In the genomic region with DNA sequence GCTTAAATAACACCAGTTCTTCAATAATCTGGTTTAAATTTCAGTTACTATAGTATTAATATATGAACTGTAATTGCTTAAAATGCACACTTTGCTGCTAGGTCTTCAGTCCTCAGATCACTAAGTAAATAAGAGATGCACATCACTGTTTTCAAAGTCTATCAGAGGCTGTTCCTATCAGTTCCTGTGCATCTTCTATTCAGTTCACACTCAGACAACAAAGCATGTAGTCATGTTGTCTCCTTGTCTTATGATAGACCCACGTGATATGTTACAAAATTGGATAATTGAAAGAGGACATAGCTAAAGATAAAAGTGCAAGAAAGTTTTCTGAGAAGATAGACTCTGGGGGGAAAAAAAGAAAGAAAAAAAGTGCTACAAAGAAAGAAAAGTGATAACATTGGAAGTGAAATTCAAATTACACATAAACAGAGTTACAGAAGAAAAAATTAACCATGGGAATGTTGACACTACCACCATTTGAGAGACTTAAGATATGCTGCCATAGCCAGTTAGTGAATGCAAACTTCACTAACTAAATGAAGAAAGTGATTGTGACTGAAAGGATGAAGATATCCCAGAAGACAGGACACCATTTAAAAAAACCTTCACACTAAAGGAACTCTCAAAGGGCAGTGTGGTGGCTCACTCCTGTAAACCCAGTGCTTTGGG, we compare ENCODE assay signal across 3 cellular contexts.
TF ChIP-seq lines count a peak whose summit lies in the region.

No MANE protein-coding gene starts in this region.

TF ChIP-seq in HepG2, 621 proteins besides CTCF, POLR2A, EP300 and RAD21:
- no peak for TF ChIP-seq KDM6A (CRISPR knock-in tag; IDR thresholded peaks at IDR 0.05; ENCODE audit: low read depth)
- TF ChIP-seq TGIF2 (CRISPR knock-in tag; IDR thresholded peaks at IDR 0.05), result no peak
- no peak for TF ChIP-seq FOXA1 (IDR thresholded peaks at IDR 0.05)
- TF ChIP-seq FOXA1 (CRISPR knock-in tag; IDR thresholded peaks at IDR 0.05), result 0 out of 2 replicates have a peak, but pooled peaks have one; percentile 16

TF ChIP-seq in HEK293, 187 proteins besides CTCF, POLR2A, EP300 and RAD21:
- TF ChIP-seq PRDM1 (tag by site-specific recombination; IDR thresholded peaks at IDR 0.05) (peak; percentile 90), TRIM28 (IDR thresholded peaks at IDR 0.05; ENCODE audit: borderline replicate concordance, low read length) (no peak)

TF ChIP-seq in GM12878, 131 proteins besides CTCF, POLR2A, EP300 and RAD21:
- TF ChIP-seq CHD4 (IDR thresholded peaks at IDR 0.05) (no peak), BMI1 (IDR thresholded peaks at IDR 0.05; ENCODE audit: borderline replicate concordance) (no peak), FOXM1 (IDR thresholded peaks at IDR 0.05; ENCODE audit: low read depth, low read length) (no peak), TCF3 (IDR thresholded peaks at IDR 0.05; ENCODE audit: borderline replicate concordance, insufficient read depth, low read depth, low read length) (no peak), EZH2 (IDR thresholded peaks at IDR 0.05; ENCODE audit: borderline replicate concordance, control insufficient read depth, low read depth, low read length) (no peak), ZNF274 (IDR thresholded peaks at IDR 0.05; ENCODE audit: insufficient read depth, insufficient read length) (no peak), PAX8 (IDR thresholded peaks at IDR 0.05) (no peak), IRF4 (IDR thresholded peaks at IDR 0.05; ENCODE audit: low read depth, low read length) (no peak), STAT1 (conservative IDR thresholded peaks at IDR 0.05) (no peak), BACH1 (IDR thresholded peaks at IDR 0.05; ENCODE audit: borderline replicate concordance) (no peak), NFYA (IDR thresholded peaks at IDR 0.05; ENCODE audit: borderline replicate concordance, low read depth, low read length) (no peak)
